18 cellular contexts compared by ENCODE assay signal in genomic region chr9:87475463-87475862, GRCh38. TPM values are rescaled to one million over a fixed set of nuclear protein-coding genes. Genes with fewer than 3 reads are reported as not detected.
A peak's percentile ranks its signal among the peaks of the same experiment; 100 is the strongest.
DNase-seq lines count a peak whose midpoint lies in the region; ATAC-seq, FAIRE-seq and TF ChIP-seq lines count a peak whose summit lies in the region.
"Had no signal": no experiment of that assay in that cellular context is flagged by ENCODE, and none has a peak within 500 bp of the region (broad histone marks: within the 10 kb centered on the region; RNA-seq: fewer than 3 reads in every experiment).

No MANE protein-coding gene starts in this region.

- no peak for TF ChIP-seq EP300 in K562 (IDR thresholded peaks at IDR 0.05; ENCODE audit: low read length)

- no peak overlapping the region for H2AK5ac ChIP-seq in mesendoderm (ENCODE audit: low read length)

- no peak overlapping the region for H3K27ac ChIP-seq in K562 (ENCODE audit: extremely low read depth, low read depth, low read length)
- H3K27ac ChIP-seq in mesendoderm (ENCODE audit: low read depth, low read length) = no peak overlapping the region
- no peak overlapping the region for H3K27ac ChIP-seq in aorta (ENCODE audit: low read depth in 1 of 2, low read length in 2 of 2)
- H3K27ac ChIP-seq: 22Rv1, BLaER1 had no signal

- no peaks in the 10 kb centered on the region for H3K9me3 Mint-ChIP-seq in activated CD4-positive, alpha-beta T cell treated with anti-CD3 and anti-CD28 coated beads for 36 hours (ENCODE audit: low read depth)

- H3K4me1 ChIP-seq in K562 (replicated peaks in 1 of 2; ENCODE audit: control insufficient read depth in 2 of 2, insufficient read depth in 2 of 2, low read length in 2 of 2) (peaks cover 0 to 5% of the 10 kb centered on the region in 2 experiments; a peak in 3 of 5 replicates), mesendoderm (ENCODE audit: control insufficient read depth, low read depth, low read length) (no peaks in the 10 kb centered on the region), aorta (ENCODE audit: control insufficient read depth in 1 of 2, insufficient read depth in 2 of 2, low read length in 2 of 2) (no peaks in the 10 kb centered on the region)
- H3K4me1 ChIP-seq: Caco-2, HAP-1 had no signal

- no peak overlapping the region for H3K27ac Mint-ChIP-seq in activated CD4-positive, alpha-beta T cell treated with anti-CD3 and anti-CD28 coated beads for 36 hours

- H3K9ac ChIP-seq in K562 (ENCODE audit: insufficient read depth in 1 of 2, low read depth in 2 of 2, low read length in 2 of 2) (no peak overlapping the region), mesendoderm (ENCODE audit: low read length) (no peak overlapping the region)
- H3K9ac ChIP-seq: BLaER1 had no signal

- H3K9me1 ChIP-seq in K562 (ENCODE audit: control insufficient read depth, insufficient read depth, low read length) = no peaks in the 10 kb centered on the region

- no peak for TF ChIP-seq RAD21 in K562 (CRISPR knock-in tag; conservative IDR thresholded peaks at IDR 0.05 in 1 of 2, IDR thresholded peaks at IDR 0.05 in 1 of 2)

- no TSS peak for BruUV-seq in K562 (replicated peaks; lab: Mats Ljungman, UMichigan)

- no peak overlapping the region for H3K4me3 Mint-ChIP-seq in activated CD4-positive, alpha-beta T cell treated with anti-CD3 and anti-CD28 coated beads for 36 hours
- H3K4me3 Mint-ChIP-seq: CD8-positive, alpha-beta memory T cell had no signal

- CTCF ChIA-PET in activated CD4-positive, alpha-beta T cell treated with anti-CD3 and anti-CD28 coated beads for 36 hours (lab: Charles Lee) = no interaction called here
- CTCF ChIA-PET in K562 (lab: Yijun Ruan, JAX; ENCODE audit: low intra/inter-chr PET ratio) = no interaction called here

- no peak overlapping the region for H2BK5ac ChIP-seq in mesendoderm (ENCODE audit: low read length)

- H4K8ac ChIP-seq in mesendoderm (ENCODE audit: low read depth, low read length) = no peak overlapping the region

- H4K20me1 ChIP-seq in K562 (replicated peaks; ENCODE audit: control insufficient read depth, insufficient read depth, low read length) = no peaks in the 10 kb centered on the region
- H4K20me1 ChIP-seq: BLaER1 had no signal

- no peak for DNase-seq in activated CD4-positive, alpha-beta T cell treated with anti-CD3 and anti-CD28 coated beads for 36 hours
- DNase-seq in activated CD4-positive, alpha-beta T cell treated with anti-CD3 and anti-CD28 coated beads for 48 hours = no peak
- DNase-seq in K562 (ENCODE audit: extremely low read depth in 1 of 4, low spot score in 3 of 4) = no peak
- no peak for DNase-seq in mesendoderm
- DNase-seq in stimulated activated CD4-positive, alpha-beta T cell treated with anti-CD3 and anti-CD28 coated beads, Interleukin-2, amount 100 ng/mL, for 24 hours = no peak
- DNase-seq in aorta = no peak
- DNase-seq: AML-193; Caco-2; CD8-positive, alpha-beta memory T cell; DND-41; GDM1 had no signal

- in situ Hi-C loops in K562 (cut with MboI) = no loop called here

- no peak overlapping the region for H3K23ac ChIP-seq in mesendoderm (ENCODE audit: low read length)

- H3K36me3 Mint-ChIP-seq in activated CD4-positive, alpha-beta T cell treated with anti-CD3 and anti-CD28 coated beads for 36 hours (ENCODE audit: low read depth) = no peaks in the 10 kb centered on the region
- H3K36me3 Mint-ChIP-seq: CD8-positive, alpha-beta memory T cell had no signal

- H3K27me3 ChIP-seq in K562 (ENCODE audit: control insufficient read depth in 2 of 2, insufficient read depth in 2 of 2, low read length in 2 of 2) (no peaks in the 10 kb centered on the region), mesendoderm (ENCODE audit: insufficient read depth, low read length, poor library complexity) (no peaks in the 10 kb centered on the region), aorta (ENCODE audit: control insufficient read depth in 1 of 2, insufficient read depth in 2 of 2, low read length in 1 of 2) (no peaks in the 10 kb centered on the region)
- H3K27me3 ChIP-seq: BLaER1 had no signal

- no peak overlapping the region for H3K4ac ChIP-seq in mesendoderm (ENCODE audit: low read depth, low read length)

- intact Hi-C loops in activated CD4-positive, alpha-beta T cell treated with anti-CD3 and anti-CD28 coated beads for 36 hours (cut with DNase I, micrococcal nuclease) = no loop called here
- intact Hi-C loops in K562 (cut with micrococcal nuclease) = no loop called here
- intact Hi-C loops in aorta (cut with DNase I) = no loop called here

- H3K4me2 ChIP-seq in K562 (ENCODE audit: insufficient read depth, low read length) (no peak overlapping the region), mesendoderm (ENCODE audit: low read length) (no peak overlapping the region)
- H3K4me2 ChIP-seq: BLaER1 had no signal

- H2BK15ac ChIP-seq in mesendoderm (replicated peaks; ENCODE audit: low read depth) = peak overlapping the region; percentile 27

- TF ChIP-seq CTCF in K562 (IDR thresholded peaks at IDR 0.05 in 2 of 3, conservative IDR thresholded peaks at IDR 0.05 in 1 of 3; ENCODE audit: insufficient read depth in 2 of 3, low read depth in 1 of 3, low read length in 3 of 3) = no peak

- no peak for FAIRE-seq in K562 (lab: Jason Lieb, UNC)
- FAIRE-seq: H1, HepG2, HTR-8/SVneo had no signal

- no peaks in the 10 kb centered on the region for H3K36me3 ChIP-seq in K562 (ENCODE audit: control insufficient read depth, insufficient read depth, low read length)
- no peaks in the 10 kb centered on the region for H3K36me3 ChIP-seq in mesendoderm (ENCODE audit: control insufficient read depth, insufficient read depth, low read length)
- no peaks in the 10 kb centered on the region for H3K36me3 ChIP-seq in aorta (ENCODE audit: control insufficient read depth in 1 of 2, insufficient read depth in 2 of 2, low read length in 1 of 2)
- H3K36me3 ChIP-seq: BLaER1, HAP-1 had no signal

- H4K5ac ChIP-seq in mesendoderm (ENCODE audit: low read length) = no peak overlapping the region

- H3K4me3 ChIP-seq in K562 = no peak overlapping the region
- no peak overlapping the region for H3K4me3 ChIP-seq in mesendoderm (ENCODE audit: low read length)
- H3K4me3 ChIP-seq in aorta (ENCODE audit: low read length in 2 of 2) = no peak overlapping the region
- H3K4me3 ChIP-seq: BLaER1, HAP-1 had no signal

- peaks cover 20% of the 10 kb centered on the region for H3K4me1 Mint-ChIP-seq in activated CD4-positive, alpha-beta T cell treated with anti-CD3 and anti-CD28 coated beads for 36 hours
- H3K4me1 Mint-ChIP-seq: CD8-positive, alpha-beta memory T cell had no signal

- H3K56ac ChIP-seq in mesendoderm (ENCODE audit: low read length) = no peak overlapping the region

- no peaks in the 10 kb centered on the region for H3K79me1 ChIP-seq in mesendoderm (ENCODE audit: low read length)

- H2BK120ac ChIP-seq in mesendoderm (ENCODE audit: low read depth, low read length) = no peak overlapping the region

- H3K18ac ChIP-seq in mesendoderm (ENCODE audit: low read length) = no peak overlapping the region

- POLR2A ChIA-PET in activated CD4-positive, alpha-beta T cell treated with anti-CD3 and anti-CD28 coated beads for 36 hours (lab: Charles Lee) = interaction anchor here (0.5 to 0.9 kb wide), 4 partner anchors 11 to 1705 kb away, joined by 3 to 11 read pairs (median 3); no protein-coding TSS in a partner anchor
- POLR2A ChIA-PET in K562 (lab: Yijun Ruan, JAX) = no interaction called here

- TF ChIP-seq POLR2A in K562 (conservative IDR thresholded peaks at IDR 0.05) = no peak

- 26% methylated on average over 2 of the region's 2 CpGs for WGBS in K562 (ENCODE audit: insufficient coverage, low coverage, missing lambda C conversion rate)
- WGBS in mesendoderm (ENCODE audit: extremely low coverage, insufficient coverage, low lambda C conversion rate) = no CpG with 5 or more reads among the region's 2 CpGs
- WGBS in aorta, 2 donors = 9 to 10% methylated on average over 2 of the region's 2 CpGs

- H2AFZ ChIP-seq in K562 (ENCODE audit: low read depth, low read length) = no peak overlapping the region

- no peaks in the 10 kb centered on the region for H3K27me3 Mint-ChIP-seq in activated CD4-positive, alpha-beta T cell treated with anti-CD3 and anti-CD28 coated beads for 36 hours

- ATAC-seq in activated CD4-positive, alpha-beta T cell treated with anti-CD3 and anti-CD28 coated beads for 36 hours = peak; percentile 63
- ATAC-seq in K562 (no peak), HG03432 (IDR thresholded peaks at IDR 0.05; ENCODE audit: unreplicated experiment) (no peak), aorta (ENCODE audit: low FRiP score) (no peak)
- ATAC-seq: HepG2 had no signal

- no peaks in the 10 kb centered on the region for H3K79me2 ChIP-seq in K562 (ENCODE audit: control insufficient read depth, insufficient read depth, low read length)
- no peaks in the 10 kb centered on the region for H3K79me2 ChIP-seq in mesendoderm (ENCODE audit: control insufficient read depth, insufficient read depth, low read length)

- no peaks in the 10 kb centered on the region for H3K9me3 ChIP-seq in K562 (replicated peaks; ENCODE audit: control insufficient read depth, insufficient read depth, low read depth, low read length)
- H3K9me3 ChIP-seq in aorta (ENCODE audit: control insufficient read depth, low read length) = no peaks in the 10 kb centered on the region
- H3K9me3 ChIP-seq: BLaER1, Caco-2, HAP-1 had no signal

RNA-seq across cellular contexts. Expression of gene DAPK1, which starts 22.2 kb away (rescaled TPM):
- total RNA-seq in activated CD4-positive, alpha-beta T cell treated with anti-CD3 and anti-CD28 coated beads for 36 hours = 1 to 10 TPM; 3.9 to 5.6 TPM
- 163 and 217 TPM in 2 replicates for total RNA-seq in K562 (2011; cell fraction: chromatin; rRNA removed; ENCODE audit: low replicate concordance)
- total RNA-seq in K562 (2011; cell fraction: nucleolus; rRNA removed) = 76.1 and 78.2 TPM in 2 replicates
- 82.8 and 97.2 TPM in 2 replicates for total RNA-seq in K562 (2011; cell fraction: nucleoplasm; rRNA removed)
- total RNA-seq in K562 (2014; rRNA removed) (13.3 and 16.5 TPM in 2 replicates), K562 (2014; rRNA removed; fragmentation: Illumina TruSeq; extraction: Trizol) (11.7 and 13.4 TPM in 2 replicates), K562 (2015; rRNA removed; fragmentation: Illumina TruSeq; extraction: Trizol) (13.8 and 18.3 TPM in 2 replicates), K562 (2021) (24.4 and 27.5 TPM in 2 replicates), aorta (10 to 100 TPM; 26.7 to 41.7 TPM)
- polyA plus RNA-seq in K562 (2011; rRNA removed) (26.4 and 28.2 TPM in 2 replicates), K562 (2014; fragmentation: Illumina TruSeq; extraction: Trizol) (15.8 and 16.5 TPM in 2 replicates), K562 (2014; fragmentation: Nextera tagmentation; extraction: Ambion mirVana) (1 to 10 TPM; 1.7 to 2.3 TPM), K562 (2014; rRNA removed) (14.3 and 17.9 TPM in 2 replicates), aorta (10 to 100 TPM in 1 of 2 donors, 1 to 10 TPM in 1; 6.5 to 16.7 TPM)
- 15.2 and 15.5 TPM in 2 replicates for polyA plus RNA-seq in K562 (2011; cell fraction: cytosol; rRNA removed)
- polyA plus RNA-seq in K562 (2011; cell fraction: nucleus; rRNA removed) = 89.0 and 97.1 TPM in 2 replicates
- polyA plus RNA-seq in K562 (2012) = 19.8 and 27.2 TPM in 2 replicates
- polyA minus RNA-seq in K562 (2011; rRNA and poly(A)+ RNA removed) = 53.9 and 65.5 TPM in 2 replicates
- 19.3 and 20.4 TPM in 2 replicates for polyA minus RNA-seq in K562 (2011; cell fraction: cytosol; rRNA and poly(A)+ RNA removed)
- polyA minus RNA-seq in K562 (2011; cell fraction: nucleus; rRNA and poly(A)+ RNA removed) = 82.0 and 106 TPM in 2 replicates
- 58.2 TPM for polyA plus RNA-seq in mesendoderm (2013, experiment 1 of 2)
- polyA plus RNA-seq in mesendoderm (2013, experiment 2 of 2) = 58.7 TPM
- polyA plus RNA-seq: CD8-positive, alpha-beta memory T cell had no signal
